In genomic region chr10:78952018-78952417, GRCh38 we compare ENCODE assay signal across 1 cellular context.
A peak's percentile ranks its signal among the peaks of the same experiment; 100 is the strongest.
TF ChIP-seq lines count a peak whose summit lies in the region.

No MANE protein-coding gene starts in this region.

TF ChIP-seq in IMR-90, 13 proteins besides CTCF, POLR2A, EP300 and RAD21:
- TF ChIP-seq BHLHE40 (IDR thresholded peaks at IDR 0.05; ENCODE audit: low read depth, low read length) (peak; percentile 79), MXI1 (IDR thresholded peaks at IDR 0.05; ENCODE audit: borderline replicate concordance, low read depth, low read length) (no peak)
TF ChIP-seq in IMR-90: peak in this region for 1.
